ENCODE assay signal across 26 cellular contexts in genomic region chr9:72769546-72769945, GRCh38.
"Had no signal": no experiment of that assay in that cellular context is flagged by ENCODE, and none has a peak within 500 bp of the region (broad histone marks: within the 10 kb centered on the region; RNA-seq: fewer than 3 reads in every experiment).

No MANE protein-coding gene starts in this region.

- H3K4me1 ChIP-seq: parathyroid adenoma, psoas muscle, right lobe of liver, sigmoid colon, stomach, thyroid gland, tibial nerve, upper lobe of left lung, vagina had no signal

- H3K79me2 ChIP-seq: parathyroid adenoma had no signal

- H3K9me3 ChIP-seq: ovary, psoas muscle, right lobe of liver, sigmoid colon, stomach, thoracic aorta, thyroid gland, tibial nerve, upper lobe of left lung, vagina had no signal

- H3K36me3 ChIP-seq: neural progenitor cell, ovary, right lobe of liver, sigmoid colon, stomach, thoracic aorta, thyroid gland, tibial nerve, upper lobe of left lung, vagina had no signal

- H2AFZ ChIP-seq: neural progenitor cell, parathyroid adenoma had no signal

- DNase-seq: nephron progenitor cell; occipital lobe; ovary; posterior cingulate gyrus; psoas muscle; right cardiac atrium; right lobe of liver; sigmoid colon; small intestine; stimulated activated CD4-positive, alpha-beta T cell treated with anti-CD3 and anti-CD28 coated beads, Interleukin-15, amount 100 ng/mL, for 24 hours; stimulated activated CD4-positive, alpha-beta T cell treated with anti-CD3 and anti-CD28 coated beads, Interleukin-2, amount 100 ng/mL, for 24 hours; stimulated activated CD4-positive, alpha-beta T cell treated with anti-CD3 and anti-CD28 coated beads, Interleukin-2, amount 100 ng/mL, for 48 hours; stimulated activated CD4-positive, alpha-beta T cell treated with anti-CD3 and anti-CD28 coated beads, Interleukin-4, amount 100 ng/mL, for 24 hours; stimulated activated naive B cell treated with anti-CD40 and anti-IgM and Interleukin-4, amounts not matched to agents 10 μg/mL and 1 μg/mL and 100 μg/mL, for 72 hours; stimulated activated naive CD4-positive, alpha-beta T cell treated with Interleukin-2 at 50 U/mL for 16 hours; stomach; thyroid gland; trophoblast cell; upper lobe of left lung had no signal

- H3K27ac ChIP-seq: neural progenitor cell, ovary, parathyroid adenoma, psoas muscle, right lobe of liver, sigmoid colon, stomach, thoracic aorta, thyroid gland, tibial nerve, upper lobe of left lung, vagina had no signal

- H3K9ac ChIP-seq: neural progenitor cell, parathyroid adenoma had no signal

- H3K27me3 ChIP-seq: neural progenitor cell, ovary, right lobe of liver, sigmoid colon, stomach, thyroid gland, tibial nerve, upper lobe of left lung, vagina had no signal

- FAIRE-seq: small intestine, urothelium cell line had no signal

- H3K4me3 ChIP-seq: neural progenitor cell, ovary, psoas muscle, right lobe of liver, sigmoid colon, stomach, thoracic aorta, thyroid gland, tibial nerve, upper lobe of left lung, vagina had no signal

- H3K4me2 ChIP-seq: neural progenitor cell had no signal

- ATAC-seq: psoas muscle; right cardiac atrium; right lobe of liver; stimulated activated effector memory CD8-positive, alpha-beta T cell treated with anti-CD3 and anti-CD28 coated beads, Interleukin-12 subunit alpha, Interleukin-12 subunit beta, amount 100 ng/mL, for 72 hours; stimulated activated naive B cell treated with anti-CD40 and anti-IgM and Interleukin-4, amounts not matched to agents 10 μg/mL and 1 μg/mL and 100 μg/mL, for 72 hours had no signal
